Comparison of ENCODE assay signal across 28 cellular contexts in the genomic region with DNA sequence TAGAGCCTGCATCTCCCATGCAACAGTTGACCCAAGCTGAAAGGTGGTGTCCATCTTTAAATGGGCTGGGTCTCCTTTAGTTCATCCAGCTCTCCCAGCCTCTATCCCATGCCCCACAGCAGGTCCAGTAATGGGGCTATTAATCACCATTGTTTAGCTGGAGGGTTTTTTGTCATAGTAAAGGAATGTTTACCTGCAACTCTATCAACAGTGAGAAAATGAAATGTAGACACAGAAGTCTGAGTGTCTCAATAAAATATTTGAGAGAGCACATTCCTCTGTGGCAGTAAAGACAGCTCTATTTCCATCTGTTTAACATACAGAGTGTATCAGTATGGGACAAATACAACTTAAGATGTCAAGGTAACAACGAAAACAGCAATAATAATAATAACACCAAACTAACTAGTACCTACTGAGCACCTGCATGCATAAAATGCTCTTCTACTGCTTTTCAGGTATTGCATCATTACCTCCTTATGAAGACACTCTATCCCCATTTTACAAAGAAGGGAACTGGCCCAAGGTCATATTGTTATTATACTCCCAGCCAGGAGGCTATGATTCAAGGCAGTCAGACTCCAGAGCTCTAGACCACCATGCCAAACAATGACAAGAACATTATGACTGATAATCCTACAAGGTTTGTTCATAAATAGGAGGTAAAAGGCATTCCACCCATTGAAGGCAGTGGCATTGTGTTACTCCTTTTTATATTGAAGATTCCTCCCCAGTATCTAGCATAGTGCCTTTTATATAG. TPM values are rescaled to one million over a fixed set of nuclear protein-coding genes. Genes with fewer than 3 reads are reported as not detected.
"Had no signal": no experiment of that assay in that cellular context is flagged by ENCODE, and none has a peak within 500 bp of the region (broad histone marks: within the 10 kb centered on the region; RNA-seq: fewer than 3 reads in every experiment).

No MANE protein-coding gene starts in this region.

- DNase-seq: activated CD4-positive, alpha-beta T cell treated with anti-CD3 and anti-CD28 coated beads, Interleukin-2, amount 50 U/mL, for 1 hour; activated CD4-positive, CD25-positive, alpha-beta regulatory T cell treated with anti-CD3 and anti-CD28 coated beads, Interleukin-2, amount 50 U/mL, for 72 hours; activated gamma-delta T cell treated with Interleukin-2 at 50 U/mL for 16 hours; activated T-cell treated with anti-CD3 and anti-CD28 coated beads, Interleukin-2, amount 50 U/mL, for 1 hour; aorta; central memory CD4-positive, alpha-beta T cell; dermis blood vessel endothelial cell; effector CD8-positive, alpha-beta T cell; glutamatergic neuron; immature natural killer cell; left lung; natural killer cell; ovary; stimulated activated CD4-positive, alpha-beta T cell treated with anti-CD3 and anti-CD28 coated beads, Interleukin-4, amount 100 ng/mL, for 24 hours; stimulated activated naive CD4-positive, alpha-beta T cell treated with Interleukin-2 at 50 U/mL for 16 hours; WERI-Rb-1 had no signal

- H3K9me3 Mint-ChIP-seq: natural killer cell had no signal

- H3K27me3 ChIP-seq: left lung, ovary, right atrium auricular region had no signal

- H3K4me3 Mint-ChIP-seq: activated naive CD4-positive, alpha-beta T cell treated with anti-CD3 and anti-CD28 coated beads, Interleukin-2, amount 50 U/mL, for 24 hours; brain; immature natural killer cell; mesothelial cell of epicardium; natural killer cell had no signal

- H3K4me3 ChIP-seq: hepatocyte, left lung, ovary, prostate gland, right atrium auricular region had no signal

- H3K4me1 ChIP-seq: left lung, prostate gland, right atrium auricular region had no signal

- H3K36me3 ChIP-seq: left lung, ovary, prostate gland, right atrium auricular region, WERI-Rb-1 had no signal

- H3K9me3 ChIP-seq: left lung, ovary, prostate gland, right atrium auricular region had no signal

- ATAC-seq: esophagus mucosa, left lung, natural killer cell had no signal

- H3K4me1 Mint-ChIP-seq: activated naive CD4-positive, alpha-beta T cell treated with anti-CD3 and anti-CD28 coated beads, Interleukin-2, amount 50 U/mL, for 24 hours; immature natural killer cell; natural killer cell had no signal

- H3K27ac Mint-ChIP-seq: activated naive CD4-positive, alpha-beta T cell treated with anti-CD3 and anti-CD28 coated beads, Interleukin-2, amount 50 U/mL, for 24 hours; brain; immature natural killer cell; mesothelial cell of epicardium; natural killer cell had no signal

- H3K27ac ChIP-seq: hepatocyte, left lung, ovary, prostate gland, right atrium auricular region, WERI-Rb-1 had no signal

- H3K36me3 Mint-ChIP-seq: brain, immature natural killer cell, mesothelial cell of epicardium, natural killer cell had no signal

RNA-seq across cellular contexts. Expression of a gene that starts 21.0 kb away (rescaled TPM):
- total RNA-seq: aorta, dermis blood vessel endothelial cell, esophagus mucosa, frontal cortex, hepatocyte, kidney epithelial cell, left lung, lung microvascular endothelial cell, mesothelial cell of epicardium, natural killer cell, ovary, right atrium auricular region, ureter had no signal
- polyA plus RNA-seq: adipose tissue, aorta had no signal
